Comparison of ENCODE assay signal across 22 cellular contexts in the genomic region with DNA sequence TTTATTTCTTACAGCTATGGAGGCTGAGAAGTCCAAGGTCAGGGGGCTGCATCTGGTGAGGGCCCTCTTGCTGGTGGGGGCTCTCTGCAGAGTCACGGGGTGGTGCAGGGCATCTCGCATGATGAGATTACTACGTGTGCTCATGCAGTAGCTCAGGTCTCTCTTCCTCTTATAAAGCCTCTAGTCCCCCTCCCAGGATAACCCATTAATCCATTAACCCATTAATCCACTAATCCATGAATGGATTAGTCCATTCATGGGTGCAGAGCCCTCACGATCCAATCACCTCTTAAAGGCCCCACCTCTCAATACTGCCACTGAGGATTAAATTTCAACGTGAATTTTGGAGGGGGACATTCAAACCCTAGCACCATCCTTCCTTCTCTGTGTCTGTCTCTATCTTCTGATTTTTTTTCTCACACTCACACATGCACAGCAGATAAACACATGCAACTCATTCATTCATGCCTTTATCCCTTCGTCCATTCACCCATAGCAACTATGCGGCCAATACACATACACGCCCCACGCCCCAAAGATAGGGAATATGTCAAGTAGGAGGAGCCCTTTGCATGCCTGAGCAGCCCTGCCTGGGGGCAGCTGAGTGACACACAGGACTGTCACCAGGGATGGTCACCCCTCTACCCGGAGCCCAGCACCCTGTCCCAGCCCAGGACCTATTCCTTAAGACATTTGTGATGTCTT.
"Had no signal": no experiment of that assay in that cellular context is flagged by ENCODE, and none has a peak within 500 bp of the region (broad histone marks: within the 10 kb centered on the region; RNA-seq: fewer than 3 reads in every experiment).

No MANE protein-coding gene starts in this region.

- H3K36me3 ChIP-seq: left ventricle myocardium inferior, neutrophil, ovary, prostate gland, suprapubic skin, tibial artery had no signal

- H3K27me3 ChIP-seq: neutrophil, ovary had no signal

- H3K4me1 ChIP-seq: suprapubic skin had no signal

- H3K9me3 ChIP-seq: left ventricle myocardium inferior, mucosa of descending colon, neutrophil, ovary, prostate gland, suprapubic skin, tibial artery had no signal

- H3K27ac ChIP-seq: left ventricle myocardium inferior, ovary, prostate gland, suprapubic skin, tibial artery had no signal

- DNase-seq: activated CD4-positive, alpha-beta memory T cell treated with anti-CD3 and anti-CD28 coated beads, Interleukin-2, amount 10 ng/mL, durations not matched to agents 7 days and 5 days; activated CD4-positive, alpha-beta T cell treated with anti-CD3 and anti-CD28 coated beads for 1 hour; activated CD4-positive, alpha-beta T cell treated with anti-CD3 and anti-CD28 coated beads, Interleukin-2, amount 10 ng/mL, durations not matched to agents 7 days and 5 days; activated CD8-positive, alpha-beta memory T cell treated with anti-CD3 and anti-CD28 coated beads, Interleukin-2, amount 50 U/mL, for 48 hours; activated gamma-delta T cell treated with Interleukin-2 at 50 U/mL for 16 hours; activated naive CD8-positive, alpha-beta T cell treated with anti-CD3 and anti-CD28 coated beads, Interleukin-2, amount 50 U/mL, for 24 hours; activated T-cell treated with anti-CD3 and anti-CD28 coated beads, Interleukin-2, amount 50 U/mL, for 24 hours; amygdala; caudate nucleus; cortex of kidney; islet precursor cell; left ventricle myocardium inferior; mucosa of descending colon; ovary; stimulated activated naive CD4-positive, alpha-beta T cell; T-helper 17 cell; T1000; tibial artery had no signal

- H3K4me3 ChIP-seq: left ventricle myocardium inferior, lung, mucosa of descending colon, ovary, prostate gland, suprapubic skin, tibial artery had no signal
